Comparison of ENCODE assay signal across 1 cellular context in genomic region chr22:20001082-20001638, GRCh38.
TF ChIP-seq lines count a peak whose summit lies in the region.

No MANE protein-coding gene starts in this region.

TF ChIP-seq in GM23338, 12 proteins besides CTCF, POLR2A, EP300 and RAD21 (continued from another document):
- TF ChIP-seq, protein P1, sequence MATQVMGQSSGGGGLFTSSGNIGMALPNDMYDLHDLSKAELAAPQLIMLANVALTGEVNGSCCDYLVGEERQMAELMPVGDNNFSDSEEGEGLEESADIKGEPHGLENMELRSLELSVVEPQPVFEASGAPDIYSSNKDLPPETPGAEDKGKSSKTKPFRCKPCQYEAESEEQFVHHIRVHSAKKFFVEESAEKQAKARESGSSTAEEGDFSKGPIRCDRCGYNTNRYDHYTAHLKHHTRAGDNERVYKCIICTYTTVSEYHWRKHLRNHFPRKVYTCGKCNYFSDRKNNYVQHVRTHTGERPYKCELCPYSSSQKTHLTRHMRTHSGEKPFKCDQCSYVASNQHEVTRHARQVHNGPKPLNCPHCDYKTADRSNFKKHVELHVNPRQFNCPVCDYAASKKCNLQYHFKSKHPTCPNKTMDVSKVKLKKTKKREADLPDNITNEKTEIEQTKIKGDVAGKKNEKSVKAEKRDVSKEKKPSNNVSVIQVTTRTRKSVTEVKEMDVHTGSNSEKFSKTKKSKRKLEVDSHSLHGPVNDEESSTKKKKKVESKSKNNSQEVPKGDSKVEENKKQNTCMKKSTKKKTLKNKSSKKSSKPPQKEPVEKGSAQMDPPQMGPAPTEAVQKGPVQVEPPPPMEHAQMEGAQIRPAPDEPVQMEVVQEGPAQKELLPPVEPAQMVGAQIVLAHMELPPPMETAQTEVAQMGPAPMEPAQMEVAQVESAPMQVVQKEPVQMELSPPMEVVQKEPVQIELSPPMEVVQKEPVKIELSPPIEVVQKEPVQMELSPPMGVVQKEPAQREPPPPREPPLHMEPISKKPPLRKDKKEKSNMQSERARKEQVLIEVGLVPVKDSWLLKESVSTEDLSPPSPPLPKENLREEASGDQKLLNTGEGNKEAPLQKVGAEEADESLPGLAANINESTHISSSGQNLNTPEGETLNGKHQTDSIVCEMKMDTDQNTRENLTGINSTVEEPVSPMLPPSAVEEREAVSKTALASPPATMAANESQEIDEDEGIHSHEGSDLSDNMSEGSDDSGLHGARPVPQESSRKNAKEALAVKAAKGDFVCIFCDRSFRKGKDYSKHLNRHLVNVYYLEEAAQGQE (IDR thresholded peaks at IDR 0.05; ENCODE audit: unreplicated experiment), result no peak
- TF ChIP-seq POLR2AphosphoS5 (IDR thresholded peaks at IDR 0.05; ENCODE audit: low read depth), result no peak
- TF ChIP-seq EZH2phosphoT487 (IDR thresholded peaks at IDR 0.05; ENCODE audit: unreplicated experiment), result no peak
- TF ChIP-seq, protein P2, sequence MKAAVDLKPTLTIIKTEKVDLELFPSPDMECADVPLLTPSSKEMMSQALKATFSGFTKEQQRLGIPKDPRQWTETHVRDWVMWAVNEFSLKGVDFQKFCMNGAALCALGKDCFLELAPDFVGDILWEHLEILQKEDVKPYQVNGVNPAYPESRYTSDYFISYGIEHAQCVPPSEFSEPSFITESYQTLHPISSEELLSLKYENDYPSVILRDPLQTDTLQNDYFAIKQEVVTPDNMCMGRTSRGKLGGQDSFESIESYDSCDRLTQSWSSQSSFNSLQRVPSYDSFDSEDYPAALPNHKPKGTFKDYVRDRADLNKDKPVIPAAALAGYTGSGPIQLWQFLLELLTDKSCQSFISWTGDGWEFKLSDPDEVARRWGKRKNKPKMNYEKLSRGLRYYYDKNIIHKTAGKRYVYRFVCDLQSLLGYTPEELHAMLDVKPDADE (IDR thresholded peaks at IDR 0.05), result no peak
- TF ChIP-seq STAT1 (IDR thresholded peaks at IDR 0.05; ENCODE audit: unreplicated experiment), result no peak
- no peak for TF ChIP-seq EZH2 (IDR thresholded peaks at IDR 0.05; ENCODE audit: low read depth, unreplicated experiment)
- no peak for TF ChIP-seq ZNF114 (CRISPR knock-in tag; IDR thresholded peaks at IDR 0.05)
- TF ChIP-seq, protein P3, sequence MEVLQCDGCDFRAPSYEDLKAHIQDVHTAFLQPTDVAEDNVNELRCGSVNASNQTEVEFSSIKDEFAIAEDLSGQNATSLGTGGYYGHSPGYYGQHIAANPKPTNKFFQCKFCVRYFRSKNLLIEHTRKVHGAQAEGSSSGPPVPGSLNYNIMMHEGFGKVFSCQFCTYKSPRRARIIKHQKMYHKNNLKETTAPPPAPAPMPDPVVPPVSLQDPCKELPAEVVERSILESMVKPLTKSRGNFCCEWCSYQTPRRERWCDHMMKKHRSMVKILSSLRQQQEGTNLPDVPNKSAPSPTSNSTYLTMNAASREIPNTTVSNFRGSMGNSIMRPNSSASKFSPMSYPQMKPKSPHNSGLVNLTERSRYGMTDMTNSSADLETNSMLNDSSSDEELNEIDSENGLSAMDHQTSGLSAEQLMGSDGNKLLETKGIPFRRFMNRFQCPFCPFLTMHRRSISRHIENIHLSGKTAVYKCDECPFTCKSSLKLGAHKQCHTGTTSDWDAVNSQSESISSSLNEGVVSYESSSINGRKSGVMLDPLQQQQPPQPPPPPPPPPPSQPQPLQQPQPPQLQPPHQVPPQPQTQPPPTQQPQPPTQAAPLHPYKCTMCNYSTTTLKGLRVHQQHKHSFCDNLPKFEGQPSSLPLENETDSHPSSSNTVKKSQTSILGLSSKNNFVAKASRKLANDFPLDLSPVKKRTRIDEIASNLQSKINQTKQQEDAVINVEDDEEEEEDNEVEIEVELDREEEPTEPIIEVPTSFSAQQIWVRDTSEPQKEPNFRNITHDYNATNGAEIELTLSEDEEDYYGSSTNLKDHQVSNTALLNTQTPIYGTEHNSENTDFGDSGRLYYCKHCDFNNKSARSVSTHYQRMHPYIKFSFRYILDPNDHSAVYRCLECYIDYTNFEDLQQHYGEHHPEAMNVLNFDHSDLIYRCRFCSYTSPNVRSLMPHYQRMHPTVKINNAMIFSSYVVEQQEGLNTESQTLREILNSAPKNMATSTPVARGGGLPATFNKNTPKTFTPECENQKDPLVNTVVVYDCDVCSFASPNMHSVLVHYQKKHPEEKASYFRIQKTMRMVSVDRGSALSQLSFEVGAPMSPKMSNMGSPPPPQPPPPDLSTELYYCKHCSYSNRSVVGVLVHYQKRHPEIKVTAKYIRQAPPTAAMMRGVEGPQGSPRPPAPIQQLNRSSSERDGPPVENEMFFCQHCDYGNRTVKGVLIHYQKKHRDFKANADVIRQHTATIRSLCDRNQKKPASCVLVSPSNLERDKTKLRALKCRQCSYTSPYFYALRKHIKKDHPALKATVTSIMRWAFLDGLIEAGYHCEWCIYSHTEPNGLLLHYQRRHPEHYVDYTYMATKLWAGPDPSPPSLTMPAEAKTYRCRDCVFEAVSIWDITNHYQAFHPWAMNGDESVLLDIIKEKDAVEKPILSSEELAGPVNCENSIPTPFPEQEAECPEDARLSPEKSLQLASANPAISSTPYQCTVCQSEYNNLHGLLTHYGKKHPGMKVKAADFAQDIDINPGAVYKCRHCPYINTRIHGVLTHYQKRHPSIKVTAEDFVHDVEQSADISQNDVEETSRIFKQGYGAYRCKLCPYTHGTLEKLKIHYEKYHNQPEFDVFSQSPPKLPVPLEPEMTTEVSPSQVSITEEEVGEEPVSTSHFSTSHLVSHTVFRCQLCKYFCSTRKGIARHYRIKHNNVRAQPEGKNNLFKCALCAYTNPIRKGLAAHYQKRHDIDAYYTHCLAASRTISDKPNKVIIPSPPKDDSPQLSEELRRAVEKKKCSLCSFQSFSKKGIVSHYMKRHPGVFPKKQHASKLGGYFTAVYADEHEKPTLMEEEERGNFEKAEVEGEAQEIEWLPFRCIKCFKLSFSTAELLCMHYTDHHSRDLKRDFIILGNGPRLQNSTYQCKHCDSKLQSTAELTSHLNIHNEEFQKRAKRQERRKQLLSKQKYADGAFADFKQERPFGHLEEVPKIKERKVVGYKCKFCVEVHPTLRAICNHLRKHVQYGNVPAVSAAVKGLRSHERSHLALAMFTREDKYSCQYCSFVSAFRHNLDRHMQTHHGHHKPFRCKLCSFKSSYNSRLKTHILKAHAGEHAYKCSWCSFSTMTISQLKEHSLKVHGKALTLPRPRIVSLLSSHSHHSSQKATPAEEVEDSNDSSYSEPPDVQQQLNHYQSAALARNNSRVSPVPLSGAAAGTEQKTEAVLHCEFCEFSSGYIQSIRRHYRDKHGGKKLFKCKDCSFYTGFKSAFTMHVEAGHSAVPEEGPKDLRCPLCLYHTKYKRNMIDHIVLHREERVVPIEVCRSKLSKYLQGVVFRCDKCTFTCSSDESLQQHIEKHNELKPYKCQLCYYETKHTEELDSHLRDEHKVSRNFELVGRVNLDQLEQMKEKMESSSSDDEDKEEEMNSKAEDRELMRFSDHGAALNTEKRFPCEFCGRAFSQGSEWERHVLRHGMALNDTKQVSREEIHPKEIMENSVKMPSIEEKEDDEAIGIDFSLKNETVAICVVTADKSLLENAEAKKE (CRISPR knock-in tag; IDR thresholded peaks at IDR 0.05), result no peak
- no peak for TF ChIP-seq JUNB (IDR thresholded peaks at IDR 0.05; ENCODE audit: unreplicated experiment)
- no peak for TF ChIP-seq ZNF331 (CRISPR knock-in tag; IDR thresholded peaks at IDR 0.05; ENCODE audit: low read depth)
- no peak for TF ChIP-seq NANOG (IDR thresholded peaks at IDR 0.05; ENCODE audit: borderline replicate concordance)
TF ChIP-seq in GM23338: peak in this region for 0.
